14 cellular contexts compared by ENCODE assay signal in the genomic region with DNA sequence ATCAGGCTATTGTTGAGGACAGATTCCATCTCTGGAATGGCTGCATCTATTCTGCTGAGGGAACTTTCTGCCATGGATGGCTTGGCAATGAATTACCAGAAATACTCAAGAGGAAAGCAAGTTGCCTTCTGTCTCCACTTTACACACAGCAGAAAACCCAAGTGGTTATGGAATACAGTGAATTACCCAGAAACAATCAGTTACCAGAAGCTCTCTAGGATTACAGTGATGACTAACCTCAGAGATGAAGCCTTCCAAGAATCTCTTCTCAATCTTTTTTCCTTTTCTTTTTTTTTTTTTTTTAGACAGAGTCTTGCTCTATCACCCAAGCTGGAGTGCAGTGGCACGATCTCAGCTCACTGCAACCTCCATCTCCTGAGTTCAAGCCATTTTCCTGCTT.
A peak's percentile ranks its signal among the peaks of the same experiment; 100 is the strongest.
DNase-seq lines count a peak whose midpoint lies in the region; ATAC-seq and TF ChIP-seq lines count a peak whose summit lies in the region.
"Had no signal": no experiment of that assay in that cellular context is flagged by ENCODE, and none has a peak within 500 bp of the region (broad histone marks: within the 10 kb centered on the region; RNA-seq: fewer than 3 reads in every experiment).

No MANE protein-coding gene starts in this region.

- no peaks in the 10 kb centered on the region for H3K79me2 ChIP-seq in smooth muscle cell (ENCODE audit: low read depth)

- H3K14ac ChIP-seq in neuronal stem cell (ENCODE audit: low read length), result no peak overlapping the region

- no peak overlapping the region for H2BK15ac ChIP-seq in neuronal stem cell (ENCODE audit: low read length)

- H3K79me1 ChIP-seq in neuronal stem cell (ENCODE audit: low read depth, low read length), result no peaks in the 10 kb centered on the region

- no peak overlapping the region for H3K18ac ChIP-seq in neuronal stem cell (ENCODE audit: low read length)

- H3K23ac ChIP-seq in neuronal stem cell (ENCODE audit: low read depth, low read length, poor library complexity), result no peak overlapping the region

- 25% methylated on average over 1 of the region's 1 CpG for WGBS in smooth muscle cell (ENCODE audit: low lambda C conversion rate)
- no CpG with 5 or more reads among the region's 1 CpG for WGBS in neuronal stem cell (ENCODE audit: extremely low coverage in 2 of 2, insufficient read length in 2 of 2, insufficient replicate concordance in 1 of 2), 2 donors

- H4K91ac ChIP-seq in neuronal stem cell (ENCODE audit: low read depth, low read length, poor library complexity), result no peak overlapping the region

- H3K9ac ChIP-seq in smooth muscle cell (ENCODE audit: low read depth) (no peak overlapping the region), neuronal stem cell (ENCODE audit: low read depth, low read length, poor library complexity) (no peak overlapping the region)

- H3K9me3 ChIP-seq in RWPE2 (ENCODE audit: severe bottlenecking), result no peaks in the 10 kb centered on the region
- H3K9me3 ChIP-seq in smooth muscle cell (replicated peaks; ENCODE audit: low read depth), result no peaks in the 10 kb centered on the region
- no peaks in the 10 kb centered on the region for H3K9me3 ChIP-seq in neuronal stem cell (replicated peaks in 1 of 2; ENCODE audit: control insufficient read depth in 2 of 2, insufficient read depth in 1 of 2, low read depth in 1 of 2, low read length in 2 of 2)

- ATAC-seq in RWPE2 (ENCODE audit: low read depth) (no peak), GM18502 (IDR thresholded peaks at IDR 0.05; ENCODE audit: poor library complexity, unreplicated experiment) (no peak)
- ATAC-seq: CD8-positive, alpha-beta T cell; K562 had no signal

- H3K4ac ChIP-seq in neuronal stem cell (ENCODE audit: low read length), result no peak overlapping the region

- no peaks in the 10 kb centered on the region for H3K27me3 ChIP-seq in RWPE2 (ENCODE audit: insufficient read depth, poor library complexity, severe bottlenecking)
- no peaks in the 10 kb centered on the region for H3K27me3 ChIP-seq in smooth muscle cell (ENCODE audit: low read depth)
- no peaks in the 10 kb centered on the region for H3K27me3 ChIP-seq in neuronal stem cell (ENCODE audit: control insufficient read depth in 3 of 3, insufficient read depth in 3 of 3, low read depth in 1 of 3, low read length in 3 of 3)
- H3K27me3 ChIP-seq: brain microvascular endothelial cell had no signal

- no peak overlapping the region for H4K8ac ChIP-seq in neuronal stem cell (ENCODE audit: low read depth, low read length)

- peak overlapping the region; percentile 43 for H3K27ac ChIP-seq in RWPE2 (ENCODE audit: poor library complexity, severe bottlenecking)
- H3K27ac ChIP-seq in smooth muscle cell (ENCODE audit: low read depth), result peak overlapping the region; percentile 17
- H3K27ac ChIP-seq in neuronal stem cell (replicated peaks; ENCODE audit: low read length), result no peak overlapping the region
- H3K27ac ChIP-seq: brain microvascular endothelial cell had no signal

- peak overlapping the region; percentile 58 for H3K4me2 ChIP-seq in smooth muscle cell
- no peak overlapping the region for H3K4me2 ChIP-seq in neuronal stem cell (ENCODE audit: insufficient read depth, low read length, poor library complexity, severe bottlenecking)

- H2AFZ ChIP-seq in smooth muscle cell (ENCODE audit: low read depth) (no peak overlapping the region), neuronal stem cell (ENCODE audit: low read length) (no peak overlapping the region)

- peak; percentile 69 for DNase-seq in GM03348 (ENCODE audit: low spot score)
- DNase-seq in RWPE2 (ENCODE audit: low spot score), result no peak
- peak; percentile 94 for DNase-seq in fibroblast of peridontal ligament (ENCODE audit: extremely low read depth)
- no peak for DNase-seq in smooth muscle cell (lab: John Stamatoyannopoulos, UW; ENCODE audit: unreplicated experiment)
- DNase-seq in neuronal stem cell (ENCODE audit: low spot score), result no peak
- no peak for DNase-seq in NCI-H2227 (lab: John Stamatoyannopoulos, UW; ENCODE audit: unreplicated experiment)
- DNase-seq: activated naive CD4-positive, alpha-beta T cell; brain microvascular endothelial cell; CD8-positive, alpha-beta T cell; NCI-H1105 treated with DMSO at 0.1 percent for 48 hours; NK-92 treated with Interleukin-12 subunit alpha and Interleukin-12 subunit beta, amount 100 ng/mL, for 24 hours; Right ventricle myocardium superior had no signal

- H3K4me1 ChIP-seq in RWPE2 (ENCODE audit: insufficient read depth, poor library complexity, severe bottlenecking) (peaks cover 21% of the 10 kb centered on the region), smooth muscle cell (ENCODE audit: low read depth) (peaks cover 8% of the 10 kb centered on the region), neuronal stem cell (ENCODE audit: control insufficient read depth in 2 of 2, insufficient read depth in 1 of 2, low read depth in 1 of 2, low read length in 2 of 2) (peaks cover 3 to 13% of the 10 kb centered on the region in 2 donors)

- TF ChIP-seq CTCF in RWPE2 (IDR thresholded peaks at IDR 0.05; ENCODE audit: poor library complexity, severe bottlenecking) (no peak), smooth muscle cell (IDR thresholded peaks at IDR 0.05; ENCODE audit: borderline replicate concordance, insufficient read depth, poor library complexity, severe bottlenecking) (no peak)

- no peak overlapping the region for H2AK5ac ChIP-seq in neuronal stem cell (ENCODE audit: low read depth, low read length)

- H2BK5ac ChIP-seq in neuronal stem cell (ENCODE audit: low read length), result no peak overlapping the region

- H3K36me3 ChIP-seq in RWPE2 (ENCODE audit: low read depth), result no peaks in the 10 kb centered on the region
- no peaks in the 10 kb centered on the region for H3K36me3 ChIP-seq in smooth muscle cell (ENCODE audit: low read depth)
- no peaks in the 10 kb centered on the region for H3K36me3 ChIP-seq in neuronal stem cell (replicated peaks in 1 of 2; ENCODE audit: control insufficient read depth in 2 of 2, insufficient read depth in 2 of 2, low read length in 2 of 2)
- H3K36me3 ChIP-seq: brain microvascular endothelial cell had no signal

- H3K4me3 ChIP-seq in RWPE2 (ENCODE audit: severe bottlenecking) (no peak overlapping the region), smooth muscle cell (no peak overlapping the region), neuronal stem cell (ENCODE audit: low read length in 2 of 2) (no peak overlapping the region)
- H3K4me3 ChIP-seq: K562 had no signal

- peaks cover 7% of the 10 kb centered on the region for H4K20me1 ChIP-seq in smooth muscle cell (ENCODE audit: low read depth)

- H3F3A ChIP-seq in smooth muscle cell (ENCODE audit: low read depth), result no peaks in the 10 kb centered on the region

- no peak overlapping the region for H2BK120ac ChIP-seq in neuronal stem cell (ENCODE audit: low read depth, low read length)

- no peak overlapping the region for H2BK12ac ChIP-seq in neuronal stem cell (ENCODE audit: low read length)

Comparison
In these comparisons a context has a peak if more than half of its experiments do, and no peak if none do; other contexts are left out.
1. DNase-seq: peak in GM03348 (single experiment) and fibroblast of peridontal ligament (single experiment); none in RWPE2 (single experiment), smooth muscle cell (single experiment), neuronal stem cell (single experiment) and NCI-H2227 (single experiment).